ENCODE assay signal across 8 cellular contexts in genomic region chrX:10190367-10190766, GRCh38. TPM values are rescaled to one million over a fixed set of nuclear protein-coding genes. Genes with fewer than 3 reads are reported as not detected.
DNase-seq lines count a peak whose midpoint lies in the region; ATAC-seq and TF ChIP-seq lines count a peak whose summit lies in the region.

No MANE protein-coding gene starts in this region.

- H3K4me2 ChIP-seq in OCI-LY7 (ENCODE audit: low read length) (no peak overlapping the region), mesenchymal stem cell (ENCODE audit: low read length, poor library complexity, severe bottlenecking) (no peak overlapping the region)

- H3K9me2 ChIP-seq in OCI-LY7 (ENCODE audit: insufficient read depth, low read length), result no peaks in the 10 kb centered on the region

- H3K18ac ChIP-seq in mesenchymal stem cell (ENCODE audit: low read depth in 1 of 2, low read length in 2 of 2), result no peak overlapping the region

- no peak overlapping the region for H3K4ac ChIP-seq in mesenchymal stem cell (ENCODE audit: low read depth in 1 of 2, low read length in 2 of 2)

- H2AK5ac ChIP-seq in mesenchymal stem cell (ENCODE audit: low read length, severe bottlenecking), result no peak overlapping the region

- no peak overlapping the region for H3K14ac ChIP-seq in mesenchymal stem cell (ENCODE audit: low read length in 2 of 2)

- no TSS peak for BruUV-seq in OCI-LY7 (replicated peaks; lab: Mats Ljungman, UMichigan)

- H3K9me3 ChIP-seq in OCI-LY7 (ENCODE audit: low read length) (no peaks in the 10 kb centered on the region), mesenchymal stem cell (ENCODE audit: control insufficient read depth, low read length) (no peaks in the 10 kb centered on the region)

- 15% methylated on average over 2 of the region's 3 CpGs for WGBS in mesenchymal stem cell

- H3K27ac ChIP-seq in OCI-LY7 (ENCODE audit: low read depth, low read length, poor library complexity, severe bottlenecking), result no peak overlapping the region
- no peak overlapping the region for H3K27ac ChIP-seq in mesenchymal stem cell (ENCODE audit: low read length, poor library complexity, severe bottlenecking)

- no peaks in the 10 kb centered on the region for H3K79me2 ChIP-seq in OCI-LY7 (ENCODE audit: insufficient read depth, low read depth, low read length)

- no peak overlapping the region for H4K8ac ChIP-seq in mesenchymal stem cell (ENCODE audit: low read length)

- H3K4me1 ChIP-seq in OCI-LY7 (ENCODE audit: insufficient read depth, low read length, poor library complexity, severe bottlenecking), result no peaks in the 10 kb centered on the region
- no peaks in the 10 kb centered on the region for H3K4me1 ChIP-seq in mesenchymal stem cell (ENCODE audit: control insufficient read depth, insufficient read depth, low read depth, low read length)

- intact Hi-C loops in OCI-LY7 (cut with micrococcal nuclease; ENCODE audit: unreplicated experiment), result loop anchor here (1.0 to 2.0 kb wide), 2 partner anchors 136 to 425 kb away; no protein-coding TSS in a partner anchor

- no peak overlapping the region for H2BK15ac ChIP-seq in mesenchymal stem cell (ENCODE audit: low read depth, poor library complexity, severe bottlenecking)

- H3K4me3 ChIP-seq in GM12875 (ENCODE audit: low read depth, low read length) (no peak overlapping the region), OCI-LY7 (ENCODE audit: low read depth, low read length, poor library complexity, severe bottlenecking) (no peak overlapping the region), mesenchymal stem cell (ENCODE audit: insufficient read depth in 1 of 2, low read depth in 1 of 2, low read length in 2 of 2) (no peak overlapping the region)

- H2BK12ac ChIP-seq in mesenchymal stem cell (ENCODE audit: low read length in 2 of 2), result no peak overlapping the region

- H3K9ac ChIP-seq in mesenchymal stem cell (ENCODE audit: low read length), result peak overlapping the region; percentile 35

- DNase-seq in KG1 (lab: John Stamatoyannopoulos, UW) (peak; percentile 5), OCI-LY7 (ENCODE audit: low spot score) (peak; percentile 54), dermis microvascular lymphatic vessel endothelial cell (ENCODE audit: low read depth in 2 of 2) (peak; percentile 71 to 86), mesenchymal stem cell (peak; percentile 64)
- no peak for DNase-seq in stimulated activated CD8-positive, alpha-beta memory T cell treated with anti-CD3 and anti-CD28 coated beads, Interleukin-4, amount 100 ng/mL, for 48 hours
- DNase-seq in NK-92 treated with Interleukin-12 subunit alpha and Interleukin-12 subunit beta, amount 100 ng/mL, for 24 hours (lab: John Stamatoyannopoulos, UW), result no peak

- POLR2A ChIA-PET in OCI-LY7 (lab: Charles Lee), result interaction anchor here (1.0 to 1.6 kb wide), 2 partner anchors 9 to 68 kb away, joined by 5 to 6 read pairs; no protein-coding TSS in a partner anchor

- H2BK5ac ChIP-seq in mesenchymal stem cell (ENCODE audit: low read depth, low read length, poor library complexity, severe bottlenecking), result no peak overlapping the region

- H4K91ac ChIP-seq in mesenchymal stem cell (ENCODE audit: low read length), result no peak overlapping the region

- H3K79me1 ChIP-seq in mesenchymal stem cell (replicated peaks; ENCODE audit: low read length, poor library complexity, severe bottlenecking), result no peaks in the 10 kb centered on the region

- no peak overlapping the region for H2BK120ac ChIP-seq in mesenchymal stem cell (ENCODE audit: low read depth, low read length)

- no peak overlapping the region for H2AFZ ChIP-seq in OCI-LY7 (ENCODE audit: low read length)
- no peak overlapping the region for H2AFZ ChIP-seq in mesenchymal stem cell (ENCODE audit: low read depth, low read length)

- peaks cover 0 to 5% of the 10 kb centered on the region in 2 experiments for H3K27me3 ChIP-seq in mesenchymal stem cell (ENCODE audit: control insufficient read depth in 1 of 2, insufficient read depth in 1 of 2, low read length in 2 of 2)

- TF ChIP-seq CTCF in GM12875 (IDR thresholded peaks at IDR 0.05; ENCODE audit: borderline replicate concordance, insufficient read depth, low read depth, low read length) (peak; percentile 50; the same call in 1 of the 2 replicates), OCI-LY7 (conservative IDR thresholded peaks at IDR 0.05; ENCODE audit: low read length) (peak; percentile 81)

- ATAC-seq in HG03025 (IDR thresholded peaks at IDR 0.05; ENCODE audit: low FRiP score, unreplicated experiment), result no peak

- no peak overlapping the region for H3K23ac ChIP-seq in mesenchymal stem cell (ENCODE audit: low read length in 2 of 2)

- peaks cover 5% of the 10 kb centered on the region; the same call in 1 of the 2 replicates for H4K20me1 ChIP-seq in OCI-LY7 (ENCODE audit: insufficient read depth, low read length)

- CTCF ChIA-PET in OCI-LY7 (lab: Charles Lee; ENCODE audit: unreplicated experiment), result interaction anchor here (0.6 to 1.1 kb wide), 4 partner anchors 8 to 408 kb away, joined by 3 to 5 read pairs (median 4); no protein-coding TSS in a partner anchor

- H3K36me3 ChIP-seq in OCI-LY7 (ENCODE audit: insufficient read depth, low read length) (peaks cover under 1% of the 10 kb centered on the region), mesenchymal stem cell (ENCODE audit: control insufficient read depth in 1 of 2, insufficient read depth in 2 of 2, low read depth in 1 of 2, low read length in 2 of 2) (no peaks in the 10 kb centered on the region)

RNA-seq across cellular contexts. Expression of gene CLCN4, which starts 33.6 kb away (rescaled TPM):
- total RNA-seq in OCI-LY7 (2014; rRNA removed; shearing (Covaris generic)), result 7.8 and 11.1 TPM in 2 replicates
- 9.7 and 10.2 TPM in 2 replicates for total RNA-seq in OCI-LY7 (2022)
- total RNA-seq in dermis microvascular lymphatic vessel endothelial cell, result 5.4 and 6.3 TPM in 2 replicates
- 3.0 TPM for polyA plus RNA-seq in mesenchymal stem cell (2013, experiment 1 of 2)
- polyA plus RNA-seq in mesenchymal stem cell (2013, experiment 2 of 2), result 3.0 TPM

Comparison
In these comparisons a context has a peak if more than half of its experiments do, and no peak if none do; other contexts are left out.
1. DNase-seq: peak in KG1 (single experiment), OCI-LY7 (single experiment), dermis microvascular lymphatic vessel endothelial cell (2 of 2) and mesenchymal stem cell (single experiment); none in stimulated activated CD8-positive, alpha-beta memory T cell treated with anti-CD3 and anti-CD28 coated beads, Interleukin-4, amount 100 ng/mL, for 48 hours (single experiment) and NK-92 treated with Interleukin-12 subunit alpha and Interleukin-12 subunit beta, amount 100 ng/mL, for 24 hours (single experiment).